12 cellular contexts compared by ENCODE assay signal in genomic region chr1:11158291-11158690, GRCh38. TPM values are rescaled to one million over a fixed set of nuclear protein-coding genes. Genes with fewer than 3 reads are reported as not detected.
DNase-seq lines count a peak whose midpoint lies in the region; ATAC-seq and TF ChIP-seq lines count a peak whose summit lies in the region.
"Had no signal": no experiment of that assay in that cellular context is flagged by ENCODE, and none has a peak within 500 bp of the region (broad histone marks: within the 10 kb centered on the region; RNA-seq: fewer than 3 reads in every experiment).

No MANE protein-coding gene starts in this region.

- DNase-seq in BJ (ENCODE audit: low read depth) (no peak), RWPE2 (ENCODE audit: low spot score) (no peak), psoas muscle (no peak), lower leg skin (ENCODE audit: low spot score in 2 of 2) (no peak), AML-193 (lab: John Stamatoyannopoulos, UW) (no peak), HPDE6-E6E7 (ENCODE audit: extremely low spot score) (no peak), mucosa of gallbladder (ENCODE audit: low spot score) (no peak)
- DNase-seq: NCI-H146; NK-92 treated with Interleukin-12 subunit alpha and Interleukin-12 subunit beta, amount 100 ng/mL, for 24 hours; spleen; stimulated activated CD8-positive, alpha-beta memory T cell treated with anti-CD3 and anti-CD28 coated beads, Interleukin-4, amount 100 ng/mL, for 48 hours had no signal

- CTCF ChIA-PET in BJ (lab: Yijun Ruan, JAX): interaction anchor here (0.8 to 3.5 kb wide), 7 partner anchors 11 to 488 kb away, joined by 3 to 15 read pairs (median 4); no protein-coding TSS in a partner anchor

- TF ChIP-seq POLR2A in lower leg skin (IDR thresholded peaks at IDR 0.05): no peak

- ATAC-seq in RWPE2 (ENCODE audit: low read depth) (peak; percentile 15; the same call in 2 of the 3 replicates), psoas muscle (peak in 3 of 4 donors; percentile 18 to 30 (median 29))

- H3K4me1 ChIP-seq in RWPE2 (ENCODE audit: insufficient read depth, poor library complexity, severe bottlenecking) (peaks cover 23% of the 10 kb centered on the region), esophagus (ENCODE audit: control insufficient read depth in 2 of 2, insufficient read depth in 2 of 2, low read length in 1 of 2) (peaks cover 0 to 7% of the 10 kb centered on the region in 2 donors), psoas muscle (peaks cover 32% of the 10 kb centered on the region)

- H3K27ac ChIP-seq in RWPE2 (ENCODE audit: poor library complexity, severe bottlenecking) (peak overlapping the region; percentile 59), esophagus (ENCODE audit: low read depth in 2 of 2, low read length in 1 of 2) (peak overlapping the region; percentile 47 to 68), psoas muscle (peak overlapping the region; percentile 84)
- H3K27ac ChIP-seq: spleen had no signal

- WGBS in esophagus, 2 donors: 70 to 80% methylated on average over 3 of the region's 3 CpGs
- 46 to 87% (median 50%) methylated on average over 3 of the region's 3 CpGs for WGBS in psoas muscle, 3 donors
- 81 to 82% methylated on average over 3 of the region's 3 CpGs for WGBS in lower leg skin, 2 donors

- H3K36me3 ChIP-seq in BJ (ENCODE audit: control insufficient read depth, insufficient read depth, low read length) (peaks cover 1% of the 10 kb centered on the region), RWPE2 (ENCODE audit: low read depth) (peaks cover 35% of the 10 kb centered on the region), esophagus (ENCODE audit: control insufficient read depth in 2 of 2, insufficient read depth in 2 of 2, low read length in 1 of 2) (peaks cover 3 to 7% of the 10 kb centered on the region in 2 donors), psoas muscle (ENCODE audit: insufficient read depth in 1 of 2, low read depth in 1 of 2) (peaks cover 3 to 33% of the 10 kb centered on the region in 2 donors)

- H3K4me3 ChIP-seq in BJ (ENCODE audit: low read depth, low read length): no peak overlapping the region
- H3K4me3 ChIP-seq in RWPE2 (ENCODE audit: severe bottlenecking): no peak overlapping the region
- H3K4me3 ChIP-seq in esophagus (ENCODE audit: low read depth in 1 of 2, low read length in 2 of 2): no peak overlapping the region
- H3K4me3 ChIP-seq in psoas muscle: no peak overlapping the region
- H3K4me3 ChIP-seq in lower leg skin (ENCODE audit: low read depth, poor library complexity, severe bottlenecking): no peak overlapping the region
- H3K4me3 ChIP-seq: spleen had no signal

- intact Hi-C loops in psoas muscle (cut with DNase I) (no loop called here), lower leg skin (cut with DNase I; ENCODE audit: low total_unique reads) (no loop called here)

- H3K27me3 ChIP-seq in BJ (ENCODE audit: control insufficient read depth, insufficient read depth, low read length): no peaks in the 10 kb centered on the region
- H3K27me3 ChIP-seq in RWPE2 (ENCODE audit: insufficient read depth, poor library complexity, severe bottlenecking): no peaks in the 10 kb centered on the region
- no peaks in the 10 kb centered on the region for H3K27me3 ChIP-seq in esophagus (ENCODE audit: control insufficient read depth in 1 of 2, insufficient read depth in 2 of 2, low read length in 2 of 2)
- H3K27me3 ChIP-seq in psoas muscle (ENCODE audit: insufficient read depth in 3 of 3, low read length in 2 of 3): no peaks in the 10 kb centered on the region
- H3K27me3 ChIP-seq: spleen had no signal

- POLR2A ChIA-PET in BJ (lab: Charles Lee): interaction anchor here (0.9 to 1.2 kb wide), 2 partner anchors 11 to 14 kb away, joined by 5 to 7 read pairs; no protein-coding TSS in a partner anchor

- H3K9me3 ChIP-seq in RWPE2 (ENCODE audit: severe bottlenecking) (no peaks in the 10 kb centered on the region), esophagus (ENCODE audit: control insufficient read depth in 2 of 2, insufficient read depth in 1 of 2, low read depth in 1 of 2, low read length in 1 of 2) (no peaks in the 10 kb centered on the region), psoas muscle (no peaks in the 10 kb centered on the region)
- H3K9me3 ChIP-seq: spleen had no signal

- TF ChIP-seq CTCF in BJ (IDR thresholded peaks at IDR 0.05; ENCODE audit: insufficient read depth, low read depth, low read length) (peak; percentile 11; the same call in 1 of the 2 replicates), RWPE2 (IDR thresholded peaks at IDR 0.05; ENCODE audit: poor library complexity, severe bottlenecking) (peak; percentile 33), psoas muscle (IDR thresholded peaks at IDR 0.05) (no peak), lower leg skin (IDR thresholded peaks at IDR 0.05) (no peak)

RNA-seq across cellular contexts. Expression of gene ANGPTL7, which starts 30.9 kb away (rescaled TPM):
- polyA plus RNA-seq in BJ (2011; rRNA removed) (not detected in 2 replicates), esophagus (under 1 TPM; 0.10 to 0.28 TPM), psoas muscle (1 to 10 TPM in 1 of 3 donors, under 1 TPM in 2; 0.83 to 1.6 (median 0.89) TPM)
- polyA minus RNA-seq in BJ (2011; rRNA and poly(A)+ RNA removed): not detected in 2 replicates
- total RNA-seq in psoas muscle (1 to 10 TPM in 1 of 4 donors, under 1 TPM in 3; 0.10 to 1.4 (median 0.40) TPM), lower leg skin (10 to 100 TPM in 1 of 4 donors, 1 to 10 TPM in 3; 1.3 to 16.6 (median 2.9) TPM), mucosa of gallbladder (3.4 TPM)
- total RNA-seq: spleen had no signal

RNA-seq across cellular contexts. Expression of gene EXOSC10, which starts 58.6 kb away (rescaled TPM):
- polyA plus RNA-seq in BJ (2011; rRNA removed): 72.1 and 74.6 TPM in 2 replicates
- polyA minus RNA-seq in BJ (2011; rRNA and poly(A)+ RNA removed): 27.5 and 33.4 TPM in 2 replicates
- polyA plus RNA-seq in esophagus: 10 to 100 TPM; 30.7 to 35.1 TPM
- total RNA-seq in psoas muscle: 10 to 100 TPM; 16.3 to 34.8 (median 25.7) TPM
- 10 to 100 TPM; 25.7 to 39.1 (median 30.8) TPM for polyA plus RNA-seq in psoas muscle
- total RNA-seq in lower leg skin: 10 to 100 TPM; 51.8 to 78.1 (median 65.3) TPM
- total RNA-seq in mucosa of gallbladder: 40.1 TPM

Comparison
In these comparisons a context has a peak if more than half of its experiments do, and no peak if none do; other contexts are left out.
1. CTCF ChIP-seq: peak in BJ (single experiment) and RWPE2 (single experiment); none in psoas muscle (single experiment) and lower leg skin (0 of 3).
2. Peak in every context shown above with its lines, with median percentiles within 50 percentile points of each other: H3K27ac ChIP-seq.